Comparison of ENCODE assay signal across 8 cellular contexts in the genomic region with DNA sequence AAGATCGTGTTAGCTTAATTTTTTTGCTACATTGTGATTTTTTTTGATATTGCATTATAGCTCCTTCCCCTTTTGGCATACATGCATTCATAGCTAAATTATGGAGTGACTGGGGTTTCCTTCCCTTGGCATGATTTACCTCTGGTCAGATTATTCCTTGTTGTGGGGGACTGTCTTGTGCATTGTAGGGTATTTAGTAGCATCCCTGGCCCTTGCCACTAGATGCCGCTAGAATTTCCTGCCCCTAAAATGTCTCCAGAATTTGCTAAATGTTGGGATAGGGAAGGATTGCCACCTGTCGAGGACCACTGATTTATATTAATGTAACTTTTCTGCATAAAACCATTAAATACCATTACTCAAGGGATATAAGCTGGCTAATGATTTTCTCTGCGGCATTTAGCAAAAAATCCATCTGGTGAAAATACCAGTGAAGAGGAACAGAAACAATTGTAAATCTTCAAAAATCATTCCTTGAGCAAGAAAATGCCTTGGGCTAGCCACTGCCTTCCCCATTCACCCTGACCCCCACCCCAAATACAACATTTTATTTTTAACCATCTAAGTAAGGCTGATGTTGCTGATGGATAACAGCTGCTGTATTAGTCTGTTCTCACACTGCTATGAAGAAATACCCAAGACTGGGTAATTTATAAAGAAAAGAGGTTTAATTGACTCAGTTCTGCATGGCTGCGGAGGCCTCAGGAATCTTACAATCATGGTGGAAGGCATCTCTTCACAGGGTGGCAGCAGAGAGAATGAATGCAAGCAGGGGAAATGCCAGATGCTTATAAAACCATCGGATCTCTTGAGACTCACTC.
A peak's percentile ranks its signal among the peaks of the same experiment; 100 is the strongest.
DNase-seq lines count a peak whose midpoint lies in the region; ATAC-seq and TF ChIP-seq lines count a peak whose summit lies in the region.

No MANE protein-coding gene starts in this region.

- no peak overlapping the region for H4K8ac ChIP-seq in neuronal stem cell (ENCODE audit: low read depth, low read length)

- no TSS peak for BruUV-seq in A673 (replicated peaks; lab: Mats Ljungman, UMichigan)

- no peak overlapping the region for H2BK15ac ChIP-seq in neuronal stem cell (ENCODE audit: low read length)

- CTCF ChIA-PET in A673 (lab: Charles Lee) = no interaction called here

- H2BK120ac ChIP-seq in neuronal stem cell (ENCODE audit: low read depth, low read length) = no peak overlapping the region

- H3K27me3 ChIP-seq in A673 (replicated peaks; ENCODE audit: insufficient read depth, low read depth, low read length, poor library complexity) = no peaks in the 10 kb centered on the region
- H3K27me3 ChIP-seq in heart left ventricle = no peaks in the 10 kb centered on the region
- H3K27me3 ChIP-seq in tibial artery = no peaks in the 10 kb centered on the region
- H3K27me3 ChIP-seq in neuronal stem cell (ENCODE audit: control insufficient read depth in 3 of 3, insufficient read depth in 3 of 3, low read depth in 1 of 3, low read length in 3 of 3) = no peaks in the 10 kb centered on the region

- H3K4ac ChIP-seq in neuronal stem cell (ENCODE audit: low read length) = no peak overlapping the region

- H3K4me1 ChIP-seq in A673 (ENCODE audit: insufficient read depth, low read length, poor library complexity, severe bottlenecking) = peaks cover 12% of the 10 kb centered on the region
- peaks cover 5 to 39% (median 33%) of the 10 kb centered on the region in 12 donors for H3K4me1 ChIP-seq in heart left ventricle
- peaks cover 0 to 36% (median 25%) of the 10 kb centered on the region in 4 donors for H3K4me1 ChIP-seq in tibial artery
- peaks cover 5 to 7% of the 10 kb centered on the region in 2 donors for H3K4me1 ChIP-seq in neuronal stem cell (ENCODE audit: control insufficient read depth in 2 of 2, insufficient read depth in 1 of 2, low read depth in 1 of 2, low read length in 2 of 2)

- intact Hi-C loops in A673 (cut with micrococcal nuclease; ENCODE audit: unreplicated experiment) = no loop called here
- intact Hi-C loops in heart left ventricle (cut with DNase I) = loop anchor here in 9 of 10 donors (2.0 to 10.0 kb wide), 8 partner anchors 37 to 1015 kb away; a partner anchor contains a TSS
- intact Hi-C loops in tibial artery (cut with DNase I; ENCODE audit: low total_unique reads) = no loop called here

- ATAC-seq in heart left ventricle = peak in 3 of 4 donors; percentile 55 to 59 (median 59)
- no peak for ATAC-seq in HG02763 (IDR thresholded peaks at IDR 0.05; ENCODE audit: unreplicated experiment)

- WGBS in heart left ventricle, 4 donors = 59 to 70% (median 65%) methylated on average over 6 of the region's 6 CpGs
- no CpG with 5 or more reads among the region's 6 CpGs for WGBS in neuronal stem cell (ENCODE audit: extremely low coverage in 2 of 2, insufficient read length in 2 of 2, insufficient replicate concordance in 1 of 2), 2 donors

- H3K79me1 ChIP-seq in neuronal stem cell (ENCODE audit: low read depth, low read length) = no peaks in the 10 kb centered on the region

- in situ Hi-C loops in SK-MEL-5 (cut with HindIII; ENCODE audit: low pct_unique_long_range_greater_than_20kb, low sequenced_read_pairs) = no loop called here

- DNase-seq in A673 (ENCODE audit: low spot score) (peak; percentile 37), H4 (ENCODE audit: low spot score) (peak; percentile 45), SK-MEL-5 (ENCODE audit: low read depth, low spot score) (peak; percentile 76), heart left ventricle (peak in 1 of 5 donors; percentile 13), tibial artery (peak in 1 of 2 donors; percentile 20), neuronal stem cell (ENCODE audit: low spot score) (no peak), NCI-H1930 (lab: John Stamatoyannopoulos, UW) (no peak)

- TF ChIP-seq POLR2A in heart left ventricle (IDR thresholded peaks at IDR 0.05) = no peak

- no peak overlapping the region for H3K4me2 ChIP-seq in neuronal stem cell (ENCODE audit: insufficient read depth, low read length, poor library complexity, severe bottlenecking)

- H3K36me3 ChIP-seq in A673 (ENCODE audit: insufficient read depth, low read length, poor library complexity, severe bottlenecking) (no peaks in the 10 kb centered on the region), heart left ventricle (no peaks in the 10 kb centered on the region), tibial artery (no peaks in the 10 kb centered on the region), neuronal stem cell (replicated peaks in 1 of 2; ENCODE audit: control insufficient read depth in 2 of 2, insufficient read depth in 2 of 2, low read length in 2 of 2) (no peaks in the 10 kb centered on the region)

- no peak overlapping the region for H3K14ac ChIP-seq in neuronal stem cell (ENCODE audit: low read length)

- H3K9me3 ChIP-seq in A673 (ENCODE audit: low read depth, low read length, poor library complexity, severe bottlenecking) (no peaks in the 10 kb centered on the region), heart left ventricle (no peaks in the 10 kb centered on the region), tibial artery (no peaks in the 10 kb centered on the region), neuronal stem cell (replicated peaks in 1 of 2; ENCODE audit: control insufficient read depth in 2 of 2, insufficient read depth in 1 of 2, low read depth in 1 of 2, low read length in 2 of 2) (peaks cover 0 to 4% of the 10 kb centered on the region in 2 donors)

- no peak overlapping the region for H3K9ac ChIP-seq in neuronal stem cell (ENCODE audit: low read depth, low read length, poor library complexity)

- H3K4me3 ChIP-seq in A673 (ENCODE audit: low read depth, low read length, poor library complexity, severe bottlenecking) (no peak overlapping the region), heart left ventricle (peak overlapping the region in 1 of 12 donors; percentile 10), tibial artery (no peak overlapping the region), neuronal stem cell (ENCODE audit: low read length in 2 of 2) (no peak overlapping the region)

- H3K27ac ChIP-seq in A673 (ENCODE audit: low read depth, low read length, poor library complexity, severe bottlenecking) (no peak overlapping the region), heart left ventricle (peak overlapping the region; percentile 7 to 81 (median 53)), tibial artery (peak overlapping the region; percentile 50 to 55), neuronal stem cell (replicated peaks; ENCODE audit: low read length) (no peak overlapping the region)

- POLR2A ChIA-PET in A673 (lab: Charles Lee; ENCODE audit: low non-redundant PET) = no interaction called here

- H4K91ac ChIP-seq in neuronal stem cell (ENCODE audit: low read depth, low read length, poor library complexity) = no peak overlapping the region

- no peak overlapping the region for H3K18ac ChIP-seq in neuronal stem cell (ENCODE audit: low read length)

- H2BK5ac ChIP-seq in neuronal stem cell (ENCODE audit: low read length) = no peak overlapping the region

- no peak overlapping the region for H2AK5ac ChIP-seq in neuronal stem cell (ENCODE audit: low read depth, low read length)

- TF ChIP-seq CTCF in A673 (conservative IDR thresholded peaks at IDR 0.05; ENCODE audit: low read depth, low read length) = peak; percentile 72
- peak; percentile 27 to 66 (median 44) for TF ChIP-seq CTCF in heart left ventricle (IDR thresholded peaks at IDR 0.05)
- TF ChIP-seq CTCF in tibial artery (IDR thresholded peaks at IDR 0.05) = peak; percentile 7 to 29

- no peak overlapping the region for H2AFZ ChIP-seq in neuronal stem cell (ENCODE audit: low read length)

- H2BK12ac ChIP-seq in neuronal stem cell (ENCODE audit: low read length) = no peak overlapping the region

- no peak overlapping the region for H3K23ac ChIP-seq in neuronal stem cell (ENCODE audit: low read depth, low read length, poor library complexity)

Comparison
In these comparisons a context has a peak if more than half of its experiments do, and no peak if none do; other contexts are left out.
1. DNase-seq: peak in A673 (single experiment), H4 (single experiment) and SK-MEL-5 (single experiment); none in neuronal stem cell (single experiment) and NCI-H1930 (0 of 2).
2. H3K27ac ChIP-seq: peak in heart left ventricle (12 of 12) and tibial artery (2 of 2); none in A673 (single experiment) and neuronal stem cell (single experiment).
3. CTCF ChIP-seq: peak in every context shown above with its lines; median percentile 72 in A673; 44 in heart left ventricle; 18 in tibial artery.
4. intact Hi-C loops: an anchor here in heart left ventricle (2.0 to 10.0 kb wide); none called in A673 and tibial artery.